Comparison of ENCODE assay signal across 2 cellular contexts in the genomic region with DNA sequence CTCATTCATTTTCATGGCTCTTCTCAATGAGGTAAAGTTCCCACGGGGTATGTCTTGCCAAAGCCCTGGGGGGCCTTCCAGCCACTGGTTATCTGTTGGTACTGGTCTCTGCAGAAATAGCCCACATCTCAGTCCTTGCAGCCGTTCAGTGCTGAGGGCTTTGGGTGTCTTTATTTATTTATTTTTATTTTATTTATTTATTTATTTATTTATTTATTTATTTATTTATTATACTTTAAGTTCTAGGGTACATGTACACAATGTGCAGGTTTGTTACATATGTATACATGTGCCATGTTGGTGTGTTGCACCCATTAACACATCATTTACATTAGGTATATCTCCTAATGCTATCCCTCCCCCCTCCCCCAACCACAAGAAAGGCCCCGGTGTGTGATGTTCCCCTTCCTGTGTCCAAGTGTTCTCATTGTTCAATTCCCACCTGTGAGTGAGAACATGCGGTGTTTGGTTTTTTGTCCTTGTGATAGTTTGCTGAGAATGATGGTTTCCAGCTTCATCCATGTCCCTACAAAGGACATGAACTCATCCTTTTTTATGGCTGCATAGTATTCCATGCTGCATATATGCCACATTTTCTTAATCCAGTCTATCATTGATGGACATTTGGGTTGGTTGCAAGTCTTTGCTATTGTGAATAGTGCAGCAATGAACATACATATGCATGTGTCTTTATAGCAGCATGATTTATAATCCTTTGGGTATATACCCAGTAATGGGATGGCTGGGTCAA.
TF ChIP-seq lines count a peak whose summit lies in the region.

No MANE protein-coding gene starts in this region.

TF ChIP-seq in HEK293, 187 proteins besides CTCF, POLR2A, EP300 and RAD21 (continued from another document):
- TF ChIP-seq ZNF664 (tag by site-specific recombination; IDR thresholded peaks at IDR 0.05) (peak; percentile 34; the same call in 1 of the 2 replicates), ZNF629 (tag by site-specific recombination; IDR thresholded peaks at IDR 0.05) (0 out of 2 replicates have a peak, but pooled peaks have one; percentile 37), ZNF501 (tag by site-specific recombination; IDR thresholded peaks at IDR 0.05) (0 out of 2 replicates have a peak, but pooled peaks have one; percentile 31), ZBTB8A (tag by site-specific recombination; IDR thresholded peaks at IDR 0.05) (0 out of 2 replicates have a peak, but pooled peaks have one; percentile 29), ZNF623 (tag by site-specific recombination; IDR thresholded peaks at IDR 0.05) (peak; percentile 46), ZNF394 (tag by site-specific recombination; IDR thresholded peaks at IDR 0.05; ENCODE audit: borderline replicate concordance) (peak; percentile 89), ZNF140 (tag by site-specific recombination; IDR thresholded peaks at IDR 0.05) (peak; percentile 31; the same call in 1 of the 2 replicates), ZNF555 (tag by site-specific recombination; conservative IDR thresholded peaks at IDR 0.05) (peak; percentile 50; the same call in 1 of the 2 replicates), ZNF654 (tag by site-specific recombination; IDR thresholded peaks at IDR 0.05; ENCODE audit: low read depth) (peak; percentile 14; the same call in 1 of the 2 replicates), ZNF146 (tag by site-specific recombination; IDR thresholded peaks at IDR 0.05) (peak; percentile 83)
- TF ChIP-seq, protein P1, sequence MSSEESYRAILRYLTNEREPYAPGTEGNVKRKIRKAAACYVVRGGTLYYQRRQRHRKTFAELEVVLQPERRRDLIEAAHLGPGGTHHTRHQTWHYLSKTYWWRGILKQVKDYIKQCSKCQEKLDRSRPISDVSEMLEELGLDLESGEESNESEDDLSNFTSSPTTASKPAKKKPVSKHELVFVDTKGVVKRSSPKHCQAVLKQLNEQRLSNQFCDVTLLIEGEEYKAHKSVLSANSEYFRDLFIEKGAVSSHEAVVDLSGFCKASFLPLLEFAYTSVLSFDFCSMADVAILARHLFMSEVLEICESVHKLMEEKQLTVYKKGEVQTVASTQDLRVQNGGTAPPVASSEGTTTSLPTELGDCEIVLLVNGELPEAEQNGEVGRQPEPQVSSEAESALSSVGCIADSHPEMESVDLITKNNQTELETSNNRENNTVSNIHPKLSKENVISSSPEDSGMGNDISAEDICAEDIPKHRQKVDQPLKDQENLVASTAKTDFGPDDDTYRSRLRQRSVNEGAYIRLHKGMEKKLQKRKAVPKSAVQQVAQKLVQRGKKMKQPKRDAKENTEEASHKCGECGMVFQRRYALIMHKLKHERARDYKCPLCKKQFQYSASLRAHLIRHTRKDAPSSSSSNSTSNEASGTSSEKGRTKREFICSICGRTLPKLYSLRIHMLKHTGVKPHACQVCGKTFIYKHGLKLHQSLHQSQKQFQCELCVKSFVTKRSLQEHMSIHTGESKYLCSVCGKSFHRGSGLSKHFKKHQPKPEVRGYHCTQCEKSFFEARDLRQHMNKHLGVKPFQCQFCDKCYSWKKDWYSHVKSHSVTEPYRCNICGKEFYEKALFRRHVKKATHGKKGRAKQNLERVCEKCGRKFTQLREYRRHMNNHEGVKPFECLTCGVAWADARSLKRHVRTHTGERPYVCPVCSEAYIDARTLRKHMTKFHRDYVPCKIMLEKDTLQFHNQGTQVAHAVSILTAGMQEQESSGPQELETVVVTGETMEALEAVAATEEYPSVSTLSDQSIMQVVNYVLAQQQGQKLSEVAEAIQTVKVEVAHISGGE (tag by site-specific recombination; conservative IDR thresholded peaks at IDR 0.05; ENCODE audit: low read depth): peak; percentile 55
- TF ChIP-seq, protein P2, sequence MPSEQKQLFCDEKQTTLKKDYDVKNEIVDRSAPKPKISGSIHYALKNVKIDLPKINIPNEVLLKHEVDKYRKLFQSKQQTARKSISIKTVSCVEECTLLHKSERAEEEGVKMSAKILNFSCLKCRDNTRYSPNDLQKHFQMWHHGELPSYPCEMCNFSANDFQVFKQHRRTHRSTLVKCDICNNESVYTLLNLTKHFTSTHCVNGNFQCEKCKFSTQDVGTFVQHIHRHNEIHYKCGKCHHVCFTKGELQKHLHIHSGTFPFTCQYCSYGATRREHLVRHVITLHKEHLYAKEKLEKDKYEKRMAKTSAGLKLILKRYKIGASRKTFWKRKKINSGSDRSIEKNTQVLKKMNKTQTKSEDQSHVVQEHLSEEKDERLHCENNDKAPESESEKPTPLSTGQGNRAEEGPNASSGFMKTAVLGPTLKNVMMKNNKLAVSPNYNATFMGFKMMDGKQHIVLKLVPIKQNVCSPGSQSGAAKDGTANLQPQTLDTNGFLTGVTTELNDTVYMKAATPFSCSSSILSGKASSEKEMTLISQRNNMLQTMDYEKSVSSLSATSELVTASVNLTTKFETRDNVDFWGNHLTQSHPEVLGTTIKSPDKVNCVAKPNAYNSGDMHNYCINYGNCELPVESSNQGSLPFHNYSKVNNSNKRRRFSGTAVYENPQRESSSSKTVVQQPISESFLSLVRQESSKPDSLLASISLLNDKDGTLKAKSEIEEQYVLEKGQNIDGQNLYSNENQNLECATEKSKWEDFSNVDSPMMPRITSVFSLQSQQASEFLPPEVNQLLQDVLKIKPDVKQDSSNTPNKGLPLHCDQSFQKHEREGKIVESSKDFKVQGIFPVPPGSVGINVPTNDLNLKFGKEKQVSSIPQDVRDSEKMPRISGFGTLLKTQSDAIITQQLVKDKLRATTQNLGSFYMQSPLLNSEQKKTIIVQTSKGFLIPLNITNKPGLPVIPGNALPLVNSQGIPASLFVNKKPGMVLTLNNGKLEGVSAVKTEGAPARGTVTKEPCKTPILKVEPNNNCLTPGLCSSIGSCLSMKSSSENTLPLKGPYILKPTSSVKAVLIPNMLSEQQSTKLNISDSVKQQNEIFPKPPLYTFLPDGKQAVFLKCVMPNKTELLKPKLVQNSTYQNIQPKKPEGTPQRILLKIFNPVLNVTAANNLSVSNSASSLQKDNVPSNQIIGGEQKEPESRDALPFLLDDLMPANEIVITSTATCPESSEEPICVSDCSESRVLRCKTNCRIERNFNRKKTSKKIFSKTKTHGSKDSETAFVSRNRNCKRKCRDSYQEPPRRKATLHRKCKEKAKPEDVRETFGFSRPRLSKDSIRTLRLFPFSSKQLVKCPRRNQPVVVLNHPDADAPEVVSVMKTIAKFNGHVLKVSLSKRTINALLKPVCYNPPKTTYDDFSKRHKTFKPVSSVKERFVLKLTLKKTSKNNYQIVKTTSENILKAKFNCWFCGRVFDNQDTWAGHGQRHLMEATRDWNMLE (tag by site-specific recombination; conservative IDR thresholded peaks at IDR 0.05; ENCODE audit: low read depth): peak; percentile 79

TF ChIP-seq in K562, 482 proteins besides CTCF, POLR2A, EP300 and RAD21:
- peak; percentile 57 for TF ChIP-seq ZNF146 (CRISPR knock-in tag; IDR thresholded peaks at IDR 0.05; ENCODE audit: unreplicated experiment)
